ENCODE assay signal across 1 cellular context in the genomic region with DNA sequence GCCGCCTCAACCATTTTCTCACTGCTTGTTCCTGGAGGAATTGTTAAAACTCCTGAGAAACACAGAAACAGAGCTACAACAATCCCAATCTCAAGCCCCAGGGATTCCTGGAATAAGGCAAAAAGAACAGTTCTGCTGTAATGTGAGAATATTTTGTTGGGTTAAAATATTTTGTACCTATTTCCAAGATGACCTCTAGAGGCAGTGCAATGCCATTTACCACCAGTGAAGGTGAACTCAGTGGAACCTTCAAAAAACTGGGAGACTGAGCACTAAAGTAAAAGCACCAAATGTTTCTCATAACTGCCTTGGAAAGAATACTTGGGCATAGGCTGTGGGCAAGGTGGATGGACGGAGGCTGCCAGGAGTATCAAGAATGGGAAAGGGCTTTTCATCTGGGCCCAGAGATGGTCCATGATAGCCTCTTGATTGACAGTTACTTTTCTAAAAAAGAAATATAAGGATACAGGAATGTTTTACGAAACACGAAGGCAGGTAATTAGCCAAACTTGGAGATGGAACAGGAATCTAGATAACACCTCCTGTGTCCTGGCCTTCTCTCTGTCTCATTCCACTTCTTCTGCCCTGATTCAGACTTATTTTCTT.
TF ChIP-seq lines count a peak whose summit lies in the region.

No MANE protein-coding gene starts in this region.

TF ChIP-seq in SK-N-SH, 30 proteins besides CTCF, POLR2A, EP300 and RAD21 (continued from another document):
- TF ChIP-seq USF1 (IDR thresholded peaks at IDR 0.05; ENCODE audit: borderline replicate concordance, low read depth) (no peak), POLR2AphosphoS5 (IDR thresholded peaks at IDR 0.05; ENCODE audit: low read depth, low read length) (no peak), TEAD4 (IDR thresholded peaks at IDR 0.05; ENCODE audit: borderline replicate concordance, insufficient read depth) (no peak)
TF ChIP-seq in SK-N-SH: peak in this region for 1.
